14 cellular contexts compared by ENCODE assay signal in genomic region chr4:88597970-88598369, GRCh38. TPM values are rescaled to one million over a fixed set of nuclear protein-coding genes. Genes with fewer than 3 reads are reported as not detected.
DNase-seq lines count a peak whose midpoint lies in the region; ATAC-seq and TF ChIP-seq lines count a peak whose summit lies in the region.
"Had no signal": no experiment of that assay in that cellular context is flagged by ENCODE, and none has a peak within 500 bp of the region (broad histone marks: within the 10 kb centered on the region; RNA-seq: fewer than 3 reads in every experiment).

No MANE protein-coding gene starts in this region.

- TF ChIP-seq POLR2A in uterus (IDR thresholded peaks at IDR 0.05): no peak

- H3K27me3 Mint-ChIP-seq in activated naive CD8-positive, alpha-beta T cell: no peaks in the 10 kb centered on the region
- H3K27me3 Mint-ChIP-seq in activated naive CD8-positive, alpha-beta T cell treated with anti-CD3 and anti-CD28 coated beads for 36 hours: no peaks in the 10 kb centered on the region
- H3K27me3 Mint-ChIP-seq in immature natural killer cell (ENCODE audit: low read depth in 3 of 3): peaks cover 3 to 5% (median 4%) of the 10 kb centered on the region in 3 donors
- H3K27me3 Mint-ChIP-seq in stimulated activated naive CD8-positive, alpha-beta T cell treated with anti-CD3 and anti-CD28 coated beads, Interleukin-15, amount 100 ng/mL, for 72 hours: no peaks in the 10 kb centered on the region

- H3K27ac ChIP-seq in WERI-Rb-1: peak overlapping the region; percentile 28; the same call in 1 of the 2 replicates
- H3K27ac ChIP-seq in uterus: peak overlapping the region; percentile 77 to 82

- peaks cover 22% of the 10 kb centered on the region for H3K36me3 Mint-ChIP-seq in activated naive CD8-positive, alpha-beta T cell
- peaks cover 48% of the 10 kb centered on the region for H3K36me3 Mint-ChIP-seq in activated naive CD8-positive, alpha-beta T cell treated with anti-CD3 and anti-CD28 coated beads for 36 hours
- peaks cover 3 to 16% (median 4%) of the 10 kb centered on the region in 3 donors for H3K36me3 Mint-ChIP-seq in immature natural killer cell

- H3K4me3 ChIP-seq in WERI-Rb-1 (ENCODE audit: low read depth, low read length) (no peak overlapping the region), uterus (no peak overlapping the region)

- TF ChIP-seq CTCF in WERI-Rb-1 (IDR thresholded peaks at IDR 0.05; ENCODE audit: low read depth, low read length) (no peak), uterus (IDR thresholded peaks at IDR 0.05) (no peak)

- H3K36me3 ChIP-seq in WERI-Rb-1 (no peaks in the 10 kb centered on the region; the same call in 1 of the 2 replicates), uterus (no peaks in the 10 kb centered on the region)

- H3K9me3 Mint-ChIP-seq in activated naive CD8-positive, alpha-beta T cell (ENCODE audit: low read depth): no peaks in the 10 kb centered on the region
- H3K9me3 Mint-ChIP-seq in activated naive CD8-positive, alpha-beta T cell treated with anti-CD3 and anti-CD28 coated beads for 36 hours: no peaks in the 10 kb centered on the region
- H3K9me3 Mint-ChIP-seq in immature natural killer cell: no peaks in the 10 kb centered on the region
- no peaks in the 10 kb centered on the region for H3K9me3 Mint-ChIP-seq in stimulated activated naive CD8-positive, alpha-beta T cell treated with anti-CD3 and anti-CD28 coated beads, Interleukin-15, amount 100 ng/mL, for 72 hours

- H3K4me1 ChIP-seq in uterus: peaks cover 5 to 20% of the 10 kb centered on the region in 2 donors

- intact Hi-C loops in uterus (cut with DNase I; ENCODE audit: low total_unique reads): no loop called here

- H3K4me3 Mint-ChIP-seq in activated naive CD8-positive, alpha-beta T cell: peak overlapping the region; percentile 18
- no peak overlapping the region for H3K4me3 Mint-ChIP-seq in activated naive CD8-positive, alpha-beta T cell treated with anti-CD3 and anti-CD28 coated beads for 36 hours
- no peak overlapping the region for H3K4me3 Mint-ChIP-seq in immature natural killer cell
- no peak overlapping the region for H3K4me3 Mint-ChIP-seq in stimulated activated naive CD8-positive, alpha-beta T cell treated with anti-CD3 and anti-CD28 coated beads, Interleukin-15, amount 100 ng/mL, for 72 hours

- ATAC-seq in stimulated activated naive CD8-positive, alpha-beta T cell treated with anti-CD3 and anti-CD28 coated beads, Interleukin-15, amount 100 ng/mL, for 72 hours: no peak

- H3K4me1 Mint-ChIP-seq in activated naive CD8-positive, alpha-beta T cell (ENCODE audit: low read depth): peaks cover 76% of the 10 kb centered on the region
- peaks cover 69% of the 10 kb centered on the region for H3K4me1 Mint-ChIP-seq in activated naive CD8-positive, alpha-beta T cell treated with anti-CD3 and anti-CD28 coated beads for 36 hours
- H3K4me1 Mint-ChIP-seq in immature natural killer cell: peaks cover 48 to 70% of the 10 kb centered on the region in 2 donors
- H3K4me1 Mint-ChIP-seq in stimulated activated naive CD8-positive, alpha-beta T cell treated with anti-CD3 and anti-CD28 coated beads, Interleukin-15, amount 100 ng/mL, for 72 hours: peaks cover 80% of the 10 kb centered on the region

- peak overlapping the region; percentile 80 for H3K27ac Mint-ChIP-seq in activated naive CD8-positive, alpha-beta T cell
- H3K27ac Mint-ChIP-seq in activated naive CD8-positive, alpha-beta T cell treated with anti-CD3 and anti-CD28 coated beads for 36 hours: no peak overlapping the region
- H3K27ac Mint-ChIP-seq in immature natural killer cell: peak overlapping the region in 4 of 6 donors; percentile 53 to 75 (median 68)
- H3K27ac Mint-ChIP-seq in stimulated activated naive CD8-positive, alpha-beta T cell treated with anti-CD3 and anti-CD28 coated beads, Interleukin-15, amount 100 ng/mL, for 72 hours: no peak overlapping the region

- DNase-seq in activated naive CD8-positive, alpha-beta T cell treated with anti-CD3 and anti-CD28 coated beads for 36 hours: no peak
- DNase-seq in WERI-Rb-1 (no peak), immature natural killer cell (no peak), uterus (no peak), cerebellar nuclear complex (lab: John Stamatoyannopoulos, UW) (no peak)
- no peak for DNase-seq in stimulated activated naive CD8-positive, alpha-beta T cell treated with anti-CD3 and anti-CD28 coated beads, Interleukin-15, amount 100 ng/mL, for 72 hours
- no peak for DNase-seq in effector CD4-positive, alpha-beta T cell
- DNase-seq: activated effector memory CD4-positive, alpha-beta T cell treated with Interleukin-2 at 50 U/mL for 16 hours; foreskin fibroblast; NCI-H226; RPMI8226; stimulated activated naive CD4-positive, alpha-beta T cell treated with Interleukin-2 at 50 U/mL for 16 hours; trophoblast cell had no signal

- H3K9me3 ChIP-seq in WERI-Rb-1 (ENCODE audit: severe bottlenecking): no peaks in the 10 kb centered on the region
- H3K9me3 ChIP-seq in uterus: no peaks in the 10 kb centered on the region

- H3K27me3 ChIP-seq in WERI-Rb-1 (ENCODE audit: insufficient read depth, low read depth, severe bottlenecking) (no peaks in the 10 kb centered on the region), uterus (no peaks in the 10 kb centered on the region)

RNA-seq across cellular contexts. Expression of gene HERC3, which starts 5.7 kb away (rescaled TPM):
- 10 to 100 TPM; 39.4 to 42.6 TPM for total RNA-seq in activated naive CD8-positive, alpha-beta T cell treated with anti-CD3 and anti-CD28 coated beads for 36 hours
- polyA plus RNA-seq in immature natural killer cell: 10 to 100 TPM; 21.7 to 39.7 (median 32.0) TPM
- 10 to 100 TPM; 20.6 to 54.8 (median 37.0) TPM for total RNA-seq in uterus

Comparison
In these comparisons a context has a peak if more than half of its experiments do, and no peak if none do; other contexts are left out.
1. H3K27ac Mint-ChIP-seq: peak in activated naive CD8-positive, alpha-beta T cell (single experiment) and immature natural killer cell (4 of 6); none in activated naive CD8-positive, alpha-beta T cell treated with anti-CD3 and anti-CD28 coated beads for 36 hours (single experiment) and stimulated activated naive CD8-positive, alpha-beta T cell treated with anti-CD3 and anti-CD28 coated beads, Interleukin-15, amount 100 ng/mL, for 72 hours (0 of 2).